16 cellular contexts compared by ENCODE assay signal in genomic region chr1:86714561-86715244, GRCh38. TPM values are rescaled to one million over a fixed set of nuclear protein-coding genes. Genes with fewer than 3 reads are reported as not detected.
DNase-seq lines count a peak whose midpoint lies in the region; ATAC-seq and TF ChIP-seq lines count a peak whose summit lies in the region.
"Had no signal": no experiment of that assay in that cellular context is flagged by ENCODE, and none has a peak within 500 bp of the region (broad histone marks: within the 10 kb centered on the region; RNA-seq: fewer than 3 reads in every experiment).

No MANE protein-coding gene starts in this region.

- TF ChIP-seq POLR2A in upper lobe of left lung (IDR thresholded peaks at IDR 0.05), result no peak

- H3K9me3 ChIP-seq in right cardiac atrium (ENCODE audit: control insufficient read depth, low read length) (no peaks in the 10 kb centered on the region), upper lobe of left lung (no peaks in the 10 kb centered on the region)

- no peaks in the 10 kb centered on the region for H3K36me3 Mint-ChIP-seq in natural killer cell
- H3K36me3 Mint-ChIP-seq in natural killer cell treated with Interleukin-12 subunit alpha and Interleukin-12 subunit beta and Interleukin-15 and Interleukin-18, amount 100 ng/mL, for 72 hours, result no peaks in the 10 kb centered on the region
- H3K36me3 Mint-ChIP-seq in activated naive CD8-positive, alpha-beta T cell treated with anti-CD3 and anti-CD28 coated beads, Interleukin-2, amount 50 U/mL, for 24 hours (ENCODE audit: low read depth), result peaks cover 11% of the 10 kb centered on the region

- peaks cover 6% of the 10 kb centered on the region for H3K4me1 ChIP-seq in right cardiac atrium (ENCODE audit: control insufficient read depth, insufficient read depth, low read length)
- H3K4me1 ChIP-seq in upper lobe of left lung, result peaks cover 31 to 59% (median 41%) of the 10 kb centered on the region in 4 donors

- no peaks in the 10 kb centered on the region for H3K27me3 Mint-ChIP-seq in natural killer cell (ENCODE audit: low read depth in 2 of 2)
- no peaks in the 10 kb centered on the region for H3K27me3 Mint-ChIP-seq in natural killer cell treated with Interleukin-12 subunit alpha and Interleukin-12 subunit beta and Interleukin-15 and Interleukin-18, amount 100 ng/mL, for 72 hours
- H3K27me3 Mint-ChIP-seq in activated naive CD8-positive, alpha-beta T cell treated with anti-CD3 and anti-CD28 coated beads, Interleukin-2, amount 50 U/mL, for 24 hours, result no peaks in the 10 kb centered on the region
- H3K27me3 Mint-ChIP-seq: activated CD4-positive, alpha-beta T cell treated with anti-CD3 and anti-CD28 coated beads, Interleukin-2, amount 10 ng/mL, durations not matched to agents 24 days and 14 days; stimulated activated naive CD8-positive, alpha-beta T cell treated with anti-CD3 and anti-CD28 coated beads, Interleukin-15, Interleukin-2, amounts not matched to agents 100 ng/mL and 50 ng/mL, for 24 hours had no signal

- intact Hi-C loops in natural killer cell (cut with micrococcal nuclease) (no loop called here), right cardiac atrium (cut with DNase I) (no loop called here)

- H3K4me3 ChIP-seq in right cardiac atrium (ENCODE audit: low read length) (peak overlapping the region; percentile 5), upper lobe of left lung (no peak overlapping the region)
- H3K4me3 ChIP-seq: K562 had no signal

- H3K36me3 ChIP-seq in upper lobe of left lung, result peaks cover 0 to 28% (median 5%) of the 10 kb centered on the region in 4 donors

- ATAC-seq in natural killer cell (peak in 2 of 3 donors; percentile 53 to 75), right cardiac atrium (no peak), HG03175 (IDR thresholded peaks at IDR 0.05; ENCODE audit: unreplicated experiment) (no peak), upper lobe of left lung (ENCODE audit: low FRiP score in 2 of 2) (no peak)
- ATAC-seq in natural killer cell treated with Interleukin-12 subunit alpha and Interleukin-12 subunit beta and Interleukin-15 and Interleukin-18, amount 100 ng/mL, for 72 hours, result no peak
- ATAC-seq in activated naive CD8-positive, alpha-beta T cell treated with anti-CD3 and anti-CD28 coated beads, Interleukin-2, amount 50 U/mL, for 24 hours, result peak; percentile 43

- 45% methylated on average over 3 of the region's 3 CpGs for WGBS in right cardiac atrium
- 69 to 71% methylated on average over 3 of the region's 3 CpGs for WGBS in upper lobe of left lung, 2 donors

- no peak for DNase-seq in natural killer cell
- no peak for DNase-seq in natural killer cell treated with Interleukin-12 subunit alpha and Interleukin-12 subunit beta and Interleukin-15 and Interleukin-18, amount 100 ng/mL, for 72 hours (ENCODE audit: low spot score)
- DNase-seq in activated naive CD8-positive, alpha-beta T cell treated with anti-CD3 and anti-CD28 coated beads, Interleukin-2, amount 50 U/mL, for 24 hours, result no peak
- no peak for DNase-seq in right cardiac atrium
- no peak for DNase-seq in stimulated activated CD4-positive, alpha-beta T cell treated with anti-CD3 and anti-CD28 coated beads, Interleukin-4, amount 100 ng/mL, for 4 hours
- DNase-seq in NCI-H1092 (lab: John Stamatoyannopoulos, UW), result no peak
- DNase-seq in upper lobe of left lung, result no peak
- DNase-seq: activated CD4-positive, alpha-beta T cell treated with anti-CD3 and anti-CD28 coated beads, Interleukin-2, amount 10 ng/mL, durations not matched to agents 24 days and 14 days; activated naive CD4-positive, alpha-beta T cell treated with anti-CD3 and anti-CD28 coated beads, Interleukin-2, amount 50 U/mL, for 16 hours; HFFc6; NCI-H187 treated with DMSO at 0.1 percent for 48 hours; nucleus accumbens; stimulated activated CD4-positive, alpha-beta T cell treated with anti-CD3 and anti-CD28 coated beads, Interleukin-2, amount 100 ng/mL, for 24 hours had no signal

- H3K4me3 Mint-ChIP-seq in natural killer cell, result no peak overlapping the region
- H3K4me3 Mint-ChIP-seq in natural killer cell treated with Interleukin-12 subunit alpha and Interleukin-12 subunit beta and Interleukin-15 and Interleukin-18, amount 100 ng/mL, for 72 hours, result no peak overlapping the region
- no peak overlapping the region for H3K4me3 Mint-ChIP-seq in activated naive CD8-positive, alpha-beta T cell treated with anti-CD3 and anti-CD28 coated beads, Interleukin-2, amount 50 U/mL, for 24 hours
- H3K4me3 Mint-ChIP-seq: activated CD4-positive, alpha-beta T cell treated with anti-CD3 and anti-CD28 coated beads, Interleukin-2, amount 10 ng/mL, durations not matched to agents 24 days and 14 days; HFFc6; stimulated activated naive CD8-positive, alpha-beta T cell treated with anti-CD3 and anti-CD28 coated beads, Interleukin-15, Interleukin-2, amounts not matched to agents 100 ng/mL and 50 ng/mL, for 24 hours had no signal

- no peak for TF ChIP-seq EP300 in upper lobe of left lung (IDR thresholded peaks at IDR 0.05)

- H3K4me1 Mint-ChIP-seq in natural killer cell, result peaks cover 37 to 65% of the 10 kb centered on the region in 2 donors
- peaks cover 23 to 31% of the 10 kb centered on the region in 2 donors for H3K4me1 Mint-ChIP-seq in natural killer cell treated with Interleukin-12 subunit alpha and Interleukin-12 subunit beta and Interleukin-15 and Interleukin-18, amount 100 ng/mL, for 72 hours (ENCODE audit: low read depth in 2 of 2)
- peaks cover 30% of the 10 kb centered on the region for H3K4me1 Mint-ChIP-seq in activated naive CD8-positive, alpha-beta T cell treated with anti-CD3 and anti-CD28 coated beads, Interleukin-2, amount 50 U/mL, for 24 hours

- no peak overlapping the region for H3K27ac ChIP-seq in right cardiac atrium (ENCODE audit: low read length)
- peak overlapping the region in 1 of 4 donors; percentile 6 for H3K27ac ChIP-seq in upper lobe of left lung

- no peaks in the 10 kb centered on the region for H3K9me3 Mint-ChIP-seq in natural killer cell
- H3K9me3 Mint-ChIP-seq in natural killer cell treated with Interleukin-12 subunit alpha and Interleukin-12 subunit beta and Interleukin-15 and Interleukin-18, amount 100 ng/mL, for 72 hours, result no peaks in the 10 kb centered on the region
- no peaks in the 10 kb centered on the region for H3K9me3 Mint-ChIP-seq in activated naive CD8-positive, alpha-beta T cell treated with anti-CD3 and anti-CD28 coated beads, Interleukin-2, amount 50 U/mL, for 24 hours
- H3K9me3 Mint-ChIP-seq: activated CD4-positive, alpha-beta T cell treated with anti-CD3 and anti-CD28 coated beads, Interleukin-2, amount 10 ng/mL, durations not matched to agents 24 days and 14 days; HFFc6; stimulated activated naive CD8-positive, alpha-beta T cell treated with anti-CD3 and anti-CD28 coated beads, Interleukin-15, Interleukin-2, amounts not matched to agents 100 ng/mL and 50 ng/mL, for 24 hours had no signal

- TF ChIP-seq CTCF in natural killer cell (IDR thresholded peaks at IDR 0.05) (no peak), upper lobe of left lung (IDR thresholded peaks at IDR 0.05) (no peak)

- peak overlapping the region; percentile 73 to 79 for H3K27ac Mint-ChIP-seq in natural killer cell
- peak overlapping the region in 1 of 2 donors; percentile 24 for H3K27ac Mint-ChIP-seq in natural killer cell treated with Interleukin-12 subunit alpha and Interleukin-12 subunit beta and Interleukin-15 and Interleukin-18, amount 100 ng/mL, for 72 hours
- H3K27ac Mint-ChIP-seq in activated naive CD8-positive, alpha-beta T cell treated with anti-CD3 and anti-CD28 coated beads, Interleukin-2, amount 50 U/mL, for 24 hours, result no peak overlapping the region
- H3K27ac Mint-ChIP-seq: activated CD4-positive, alpha-beta T cell treated with anti-CD3 and anti-CD28 coated beads, Interleukin-2, amount 10 ng/mL, durations not matched to agents 24 days and 14 days; HFFc6; stimulated activated naive CD8-positive, alpha-beta T cell treated with anti-CD3 and anti-CD28 coated beads, Interleukin-15, Interleukin-2, amounts not matched to agents 100 ng/mL and 50 ng/mL, for 24 hours had no signal

- H3K27me3 ChIP-seq in right cardiac atrium (ENCODE audit: control insufficient read depth, insufficient read depth) (no peaks in the 10 kb centered on the region), upper lobe of left lung (no peaks in the 10 kb centered on the region)

RNA-seq across cellular contexts. Expression of gene SH3GLB1, which starts 10.3 kb away (rescaled TPM):
- total RNA-seq in natural killer cell, result 100 to 1,000 TPM in 2 of 3 donors, 10 to 100 TPM in 1; 98.1 to 114 (median 109) TPM
- 100 to 1,000 TPM in 1 of 2 donors, 10 to 100 TPM in 1; 59.3 to 107 TPM for total RNA-seq in natural killer cell treated with Interleukin-12 subunit alpha and Interleukin-12 subunit beta and Interleukin-15 and Interleukin-18, amount 100 ng/mL, for 72 hours
- 100 to 1,000 TPM in 3 of 4 donors, 10 to 100 TPM in 1; 99.2 to 103 (median 102) TPM for total RNA-seq in right cardiac atrium
- 38.8 TPM for polyA plus RNA-seq in right cardiac atrium
- 10 to 100 TPM; 23.9 to 94.6 (median 62.0) TPM for total RNA-seq in upper lobe of left lung

Comparison
In these comparisons a context has a peak if more than half of its experiments do, and no peak if none do; other contexts are left out.
1. ATAC-seq: peak in natural killer cell (2 of 3) and activated naive CD8-positive, alpha-beta T cell treated with anti-CD3 and anti-CD28 coated beads, Interleukin-2, amount 50 U/mL, for 24 hours (single experiment); none in natural killer cell treated with Interleukin-12 subunit alpha and Interleukin-12 subunit beta and Interleukin-15 and Interleukin-18, amount 100 ng/mL, for 72 hours (0 of 2), right cardiac atrium (0 of 2), HG03175 (single experiment) and upper lobe of left lung (0 of 2).